In genomic region chr5:163841-164240, GRCh38 we compare ENCODE assay signal across 29 cellular contexts. TPM values are rescaled to one million over a fixed set of nuclear protein-coding genes. Genes with fewer than 3 reads are reported as not detected.
"Had no signal": no experiment of that assay in that cellular context is flagged by ENCODE, and none has a peak within 500 bp of the region (broad histone marks: within the 10 kb centered on the region; RNA-seq: fewer than 3 reads in every experiment).

No MANE protein-coding gene starts in this region.

- H3K27ac ChIP-seq: cardiac muscle cell, hepatocyte, tibial artery, uterus, VCaP had no signal

- H3K27ac Mint-ChIP-seq: activated CD8-positive, alpha-beta T cell treated with anti-CD3 and anti-CD28 coated beads, Interleukin-2, amount 10 ng/mL, durations not matched to agents 7 days and 5 days; activated naive CD4-positive, alpha-beta T cell treated with anti-CD3 and anti-CD28 coated beads for 36 hours; activated naive CD8-positive, alpha-beta T cell treated with anti-CD3 and anti-CD28 coated beads, Interleukin-2, amount 10 ng/mL, durations not matched to agents 7 days and 5 days; activated T-helper 17 cell treated with anti-CD3 and anti-CD28 coated beads, Interleukin-2, amount 50 U/mL, for 72 hours; immature natural killer cell; stimulated activated effector memory CD8-positive, alpha-beta T cell treated with anti-CD3 and anti-CD28 coated beads, Interleukin-12 subunit alpha, Interleukin-12 subunit beta, amount 100 ng/mL, for 72 hours; stimulated activated naive CD8-positive, alpha-beta T cell treated with anti-CD3 and anti-CD28 coated beads, Interleukin-15, amount 100 ng/mL, for 72 hours had no signal

- H3K9me3 Mint-ChIP-seq: activated naive CD4-positive, alpha-beta T cell treated with anti-CD3 and anti-CD28 coated beads for 36 hours; activated naive CD8-positive, alpha-beta T cell treated with anti-CD3 and anti-CD28 coated beads, Interleukin-2, amount 10 ng/mL, durations not matched to agents 7 days and 5 days; activated T-helper 17 cell treated with anti-CD3 and anti-CD28 coated beads, Interleukin-2, amount 50 U/mL, for 72 hours; immature natural killer cell; stimulated activated effector memory CD8-positive, alpha-beta T cell treated with anti-CD3 and anti-CD28 coated beads, Interleukin-12 subunit alpha, Interleukin-12 subunit beta, amount 100 ng/mL, for 72 hours had no signal

- H3K36me3 ChIP-seq: cardiac muscle cell, tibial artery, uterus had no signal

- H3K27me3 Mint-ChIP-seq: progenitor cell of endocrine pancreas had no signal

- ATAC-seq: activated CD8-positive, alpha-beta T cell treated with anti-CD3 and anti-CD28 coated beads, Interleukin-2, amount 10 ng/mL, durations not matched to agents 7 days and 5 days; activated T-helper 17 cell treated with anti-CD3 and anti-CD28 coated beads, Interleukin-2, amount 50 U/mL, for 72 hours; esophagus mucosa; left ventricle myocardium superior; mucosa of descending colon; SK-N-SH treated with all-trans-retinoic acid at 6 μM for 48 hours; stimulated activated effector memory CD8-positive, alpha-beta T cell treated with anti-CD3 and anti-CD28 coated beads, Interleukin-12 subunit alpha, Interleukin-12 subunit beta, amount 100 ng/mL, for 72 hours; stimulated activated naive CD8-positive, alpha-beta T cell treated with anti-CD3 and anti-CD28 coated beads, Interleukin-15, amount 100 ng/mL, for 72 hours had no signal

- H3K4me3 ChIP-seq: cardiac muscle cell, hepatocyte, mucosa of descending colon, tibial artery, uterus had no signal

- H3K36me3 Mint-ChIP-seq: activated naive CD8-positive, alpha-beta T cell treated with anti-CD3 and anti-CD28 coated beads, Interleukin-2, amount 10 ng/mL, durations not matched to agents 7 days and 5 days; immature natural killer cell; stimulated activated effector memory CD8-positive, alpha-beta T cell treated with anti-CD3 and anti-CD28 coated beads, Interleukin-12 subunit alpha, Interleukin-12 subunit beta, amount 100 ng/mL, for 72 hours had no signal

- DNase-seq: activated CD4-positive, alpha-beta T cell treated with anti-CD3 and anti-CD28 coated beads for 1 hour; activated CD4-positive, alpha-beta T cell treated with anti-CD3 and anti-CD28 coated beads, Interleukin-2, amount 50 U/mL, for 1 hour; activated CD8-positive, alpha-beta T cell treated with anti-CD3 and anti-CD28 coated beads, Interleukin-2, amount 10 ng/mL, durations not matched to agents 7 days and 5 days; activated naive CD4-positive, alpha-beta T cell treated with anti-CD3 and anti-CD28 coated beads for 36 hours; activated naive CD8-positive, alpha-beta T cell treated with anti-CD3 and anti-CD28 coated beads, Interleukin-2, amount 10 ng/mL, durations not matched to agents 7 days and 5 days; amniotic stem cell; effector memory CD4-positive, alpha-beta T cell; foreskin melanocyte; immature natural killer cell; left ventricle myocardium superior; mucosa of descending colon; stimulated activated CD4-positive, alpha-beta T cell treated with anti-CD3 and anti-CD28 coated beads, Interleukin-12 subunit alpha, Interleukin-12 subunit beta, amount 100 ng/mL, for 4 hours; stimulated activated naive CD8-positive, alpha-beta T cell treated with anti-CD3 and anti-CD28 coated beads, Interleukin-15, amount 100 ng/mL, for 72 hours; uterus had no signal

- H3K9me3 ChIP-seq: mucosa of descending colon, tibial artery, uterus had no signal

- H3K4me3 Mint-ChIP-seq: activated CD8-positive, alpha-beta T cell treated with anti-CD3 and anti-CD28 coated beads, Interleukin-2, amount 10 ng/mL, durations not matched to agents 7 days and 5 days; activated naive CD4-positive, alpha-beta T cell treated with anti-CD3 and anti-CD28 coated beads for 36 hours; activated naive CD8-positive, alpha-beta T cell treated with anti-CD3 and anti-CD28 coated beads, Interleukin-2, amount 10 ng/mL, durations not matched to agents 7 days and 5 days; activated T-helper 17 cell treated with anti-CD3 and anti-CD28 coated beads, Interleukin-2, amount 50 U/mL, for 72 hours; immature natural killer cell; stimulated activated effector memory CD8-positive, alpha-beta T cell treated with anti-CD3 and anti-CD28 coated beads, Interleukin-12 subunit alpha, Interleukin-12 subunit beta, amount 100 ng/mL, for 72 hours; stimulated activated naive CD8-positive, alpha-beta T cell treated with anti-CD3 and anti-CD28 coated beads, Interleukin-15, amount 100 ng/mL, for 72 hours had no signal

- H3K27me3 ChIP-seq: cardiac muscle cell, hepatocyte, uterus had no signal

- H3K4me1 Mint-ChIP-seq: activated naive CD8-positive, alpha-beta T cell treated with anti-CD3 and anti-CD28 coated beads, Interleukin-2, amount 10 ng/mL, durations not matched to agents 7 days and 5 days; activated T-helper 17 cell treated with anti-CD3 and anti-CD28 coated beads, Interleukin-2, amount 50 U/mL, for 72 hours; immature natural killer cell had no signal

- H3K4me1 ChIP-seq: uterus had no signal

RNA-seq across cellular contexts. Expression of gene LRRC14B, which starts 27.5 kb away (rescaled TPM):
- total RNA-seq: activated CD8-positive, alpha-beta T cell treated with anti-CD3 and anti-CD28 coated beads, Interleukin-2, amount 10 ng/mL, durations not matched to agents 7 days and 5 days; activated naive CD4-positive, alpha-beta T cell treated with anti-CD3 and anti-CD28 coated beads for 36 hours; activated T-helper 17 cell treated with anti-CD3 and anti-CD28 coated beads, Interleukin-2, amount 50 U/mL, for 72 hours; dermis microvascular lymphatic vessel endothelial cell; endothelial cell of umbilical vein; esophagus mucosa; hepatocyte; kidney epithelial cell; mucosa of descending colon; omental fat pad; progenitor cell of endocrine pancreas; T-helper 2 cell treated with Interferon-gamma antibody and Interleukin-4, amounts not matched to agents 100 ng/mL and 5 ng/mL, for 36 hours; uterus had no signal
- polyA plus RNA-seq: endothelial cell of umbilical vein, immature natural killer cell, neural cell had no signal
